In the genomic region with DNA sequence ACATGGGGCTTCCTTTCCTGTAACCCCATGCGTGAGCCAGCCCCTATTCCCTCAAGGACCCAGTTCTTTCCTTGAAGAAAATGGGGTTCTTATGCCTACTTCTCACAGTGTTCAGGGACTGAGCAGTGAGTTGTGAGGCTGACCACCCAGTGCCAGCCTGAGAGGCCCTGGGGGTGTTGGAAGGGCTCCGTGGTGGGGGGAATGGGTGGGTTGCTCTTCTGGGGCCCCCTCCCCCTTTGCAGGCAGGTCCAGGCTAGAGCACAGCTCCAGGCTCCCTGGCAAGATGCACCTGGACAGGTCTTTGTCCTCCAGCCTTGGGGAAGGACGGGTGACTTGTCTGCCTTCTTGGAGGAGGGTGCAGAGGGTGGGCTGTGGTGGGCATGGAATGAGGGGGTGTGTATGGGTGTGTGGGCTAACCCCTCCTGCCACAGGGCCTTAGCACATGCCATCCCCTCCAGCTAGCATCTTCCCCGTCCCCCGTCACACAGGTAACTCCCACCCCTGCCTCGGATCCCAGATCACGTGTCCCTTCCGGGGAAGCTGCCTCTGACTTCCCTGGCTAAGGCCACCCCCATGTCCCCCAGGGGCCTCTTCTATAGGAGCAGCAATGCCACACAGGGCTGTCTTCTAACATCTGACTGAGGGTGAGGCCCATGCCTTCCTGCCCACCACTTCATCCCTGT, we compare ENCODE assay signal across 16 cellular contexts.
DNase-seq lines count a peak whose midpoint lies in the region; ATAC-seq and TF ChIP-seq lines count a peak whose summit lies in the region.
"Had no signal": no experiment of that assay in that cellular context is flagged by ENCODE, and none has a peak within 500 bp of the region (broad histone marks: within the 10 kb centered on the region; RNA-seq: fewer than 3 reads in every experiment).

No MANE protein-coding gene starts in this region.

- H3K4me1 Mint-ChIP-seq in activated naive CD4-positive, alpha-beta T cell treated with anti-CD3 and anti-CD28 coated beads for 36 hours (ENCODE audit: low read depth): no peaks in the 10 kb centered on the region
- peaks cover 2% of the 10 kb centered on the region for H3K4me1 Mint-ChIP-seq in activated T-helper 2 cell treated with anti-CD3 and anti-CD28 coated beads, Interferon-gamma antibody, Interleukin-2, Interleukin-4, amounts not matched to agents 10 μg/mL and 5 μg/mL and 100 μg/mL, durations not matched to agents 14 hours and 24 hours and 36 hours (ENCODE audit: low read depth)
- H3K4me1 Mint-ChIP-seq: mesothelial cell of epicardium had no signal

- H3K4me3 Mint-ChIP-seq in activated naive CD4-positive, alpha-beta T cell treated with anti-CD3 and anti-CD28 coated beads for 36 hours: no peak overlapping the region
- H3K4me3 Mint-ChIP-seq in activated T-helper 2 cell treated with anti-CD3 and anti-CD28 coated beads, Interferon-gamma antibody, Interleukin-2, Interleukin-4, amounts not matched to agents 10 μg/mL and 5 μg/mL and 100 μg/mL, durations not matched to agents 14 hours and 24 hours and 36 hours (ENCODE audit: low read depth): no peak overlapping the region
- H3K4me3 Mint-ChIP-seq: mesothelial cell of epicardium, WTC11 had no signal

- DNase-seq in activated naive CD4-positive, alpha-beta T cell treated with anti-CD3 and anti-CD28 coated beads for 36 hours: peak; percentile 2
- no peak for DNase-seq in activated naive CD4-positive, alpha-beta T cell (lab: John Stamatoyannopoulos, UW)
- DNase-seq in activated T-helper 2 cell treated with anti-CD3 and anti-CD28 coated beads, Interferon-gamma antibody, Interleukin-2, Interleukin-4, amounts not matched to agents 10 μg/mL and 5 μg/mL and 100 μg/mL, durations not matched to agents 14 hours and 24 hours and 36 hours (ENCODE audit: low spot score): peak; percentile 4
- DNase-seq in lung (ENCODE audit: low spot score) (peak; percentile 21), suprapubic skin (ENCODE audit: low spot score in 2 of 2) (peak; percentile 34 to 49), GF-D8 (lab: John Stamatoyannopoulos, UW) (no peak), A172 (ENCODE audit: low spot score) (no peak)
- DNase-seq: effector CD8-positive, alpha-beta T cell; esophagus squamous epithelium; NCI-H1417; NCI-H510A treated with DMSO at 0.1 percent for 48 hours had no signal

- ATAC-seq in lung (ENCODE audit: insufficient read depth, low FRiP score) (no peak), GM19452 (IDR thresholded peaks at IDR 0.05; ENCODE audit: unreplicated experiment) (no peak)
- ATAC-seq: gastroesophageal sphincter, WTC11 had no signal

- no peaks in the 10 kb centered on the region for H3K27me3 Mint-ChIP-seq in activated naive CD4-positive, alpha-beta T cell treated with anti-CD3 and anti-CD28 coated beads for 36 hours (ENCODE audit: low read depth)
- peaks cover 2% of the 10 kb centered on the region for H3K27me3 Mint-ChIP-seq in activated T-helper 2 cell treated with anti-CD3 and anti-CD28 coated beads, Interferon-gamma antibody, Interleukin-2, Interleukin-4, amounts not matched to agents 10 μg/mL and 5 μg/mL and 100 μg/mL, durations not matched to agents 14 hours and 24 hours and 36 hours (ENCODE audit: low read depth)

- H3K9me3 Mint-ChIP-seq in activated naive CD4-positive, alpha-beta T cell treated with anti-CD3 and anti-CD28 coated beads for 36 hours: peaks cover 3% of the 10 kb centered on the region
- no peaks in the 10 kb centered on the region for H3K9me3 Mint-ChIP-seq in activated T-helper 2 cell treated with anti-CD3 and anti-CD28 coated beads, Interferon-gamma antibody, Interleukin-2, Interleukin-4, amounts not matched to agents 10 μg/mL and 5 μg/mL and 100 μg/mL, durations not matched to agents 14 hours and 24 hours and 36 hours

- no peak for TF ChIP-seq POLR2A in suprapubic skin (IDR thresholded peaks at IDR 0.05)

- peaks cover 6 to 10% of the 10 kb centered on the region in 2 donors for H3K9me3 ChIP-seq in lung (ENCODE audit: control insufficient read depth in 2 of 2, insufficient read depth in 1 of 2, low read length in 1 of 2)
- peaks cover 6% of the 10 kb centered on the region for H3K9me3 ChIP-seq in suprapubic skin

- 92 to 96% methylated on average over 8 of the region's 8 CpGs for WGBS in lung, 2 donors
- WGBS in suprapubic skin: 100% methylated on average over 5 of the region's 8 CpGs

- no peak overlapping the region for H3K27ac Mint-ChIP-seq in activated naive CD4-positive, alpha-beta T cell treated with anti-CD3 and anti-CD28 coated beads for 36 hours
- no peak overlapping the region for H3K27ac Mint-ChIP-seq in activated T-helper 2 cell treated with anti-CD3 and anti-CD28 coated beads, Interferon-gamma antibody, Interleukin-2, Interleukin-4, amounts not matched to agents 10 μg/mL and 5 μg/mL and 100 μg/mL, durations not matched to agents 14 hours and 24 hours and 36 hours
- H3K27ac Mint-ChIP-seq: mesothelial cell of epicardium, WTC11 had no signal

- H3K36me3 ChIP-seq in lung (ENCODE audit: control insufficient read depth in 2 of 2, insufficient read depth in 2 of 2, low read length in 2 of 2) (no peaks in the 10 kb centered on the region), suprapubic skin (no peaks in the 10 kb centered on the region)
- H3K36me3 ChIP-seq: esophagus squamous epithelium, gastroesophageal sphincter had no signal

- H3K4me3 ChIP-seq in lung (no peak overlapping the region), suprapubic skin (no peak overlapping the region)
- H3K4me3 ChIP-seq: esophagus squamous epithelium, gastroesophageal sphincter, SK-N-MC had no signal

- no peak overlapping the region for H3K27ac ChIP-seq in lung (ENCODE audit: low read depth in 1 of 2, low read length in 1 of 2)
- no peak overlapping the region for H3K27ac ChIP-seq in suprapubic skin
- H3K27ac ChIP-seq: esophagus squamous epithelium, gastroesophageal sphincter, SK-N-MC had no signal

- H3K27me3 ChIP-seq in lung (ENCODE audit: control insufficient read depth, insufficient read depth): no peaks in the 10 kb centered on the region
- no peaks in the 10 kb centered on the region for H3K27me3 ChIP-seq in suprapubic skin

- no peak for TF ChIP-seq EP300 in suprapubic skin (IDR thresholded peaks at IDR 0.05)

- H3K36me3 Mint-ChIP-seq in activated naive CD4-positive, alpha-beta T cell treated with anti-CD3 and anti-CD28 coated beads for 36 hours (ENCODE audit: low read depth): no peaks in the 10 kb centered on the region
- H3K36me3 Mint-ChIP-seq in activated T-helper 2 cell treated with anti-CD3 and anti-CD28 coated beads, Interferon-gamma antibody, Interleukin-2, Interleukin-4, amounts not matched to agents 10 μg/mL and 5 μg/mL and 100 μg/mL, durations not matched to agents 14 hours and 24 hours and 36 hours (ENCODE audit: low read depth): no peaks in the 10 kb centered on the region
- H3K36me3 Mint-ChIP-seq: mesothelial cell of epicardium had no signal

- CTCF ChIA-PET in activated naive CD4-positive, alpha-beta T cell treated with anti-CD3 and anti-CD28 coated beads for 36 hours (lab: Charles Lee): no interaction called here

- intact Hi-C loops in activated naive CD4-positive, alpha-beta T cell treated with anti-CD3 and anti-CD28 coated beads for 36 hours (cut with micrococcal nuclease): no loop called here
- intact Hi-C loops in activated T-helper 2 cell treated with anti-CD3 and anti-CD28 coated beads, Interferon-gamma antibody, Interleukin-2, Interleukin-4, amounts not matched to agents 10 μg/mL and 5 μg/mL and 100 μg/mL, durations not matched to agents 14 hours and 24 hours and 36 hours (cut with micrococcal nuclease): no loop called here

- TF ChIP-seq CTCF in lung (IDR thresholded peaks at IDR 0.05; ENCODE audit: control extremely low read depth, extremely low read depth) (no peak), suprapubic skin (IDR thresholded peaks at IDR 0.05) (no peak)

- H3K4me1 ChIP-seq in lung (ENCODE audit: control insufficient read depth in 2 of 2, insufficient read depth in 2 of 2, low read length in 2 of 2) (peaks cover 0 to 10% of the 10 kb centered on the region in 2 donors), suprapubic skin (no peaks in the 10 kb centered on the region)
- H3K4me1 ChIP-seq: gastroesophageal sphincter had no signal

Comparison
In these comparisons a context has a peak if more than half of its experiments do, and no peak if none do; other contexts are left out.
1. DNase-seq: peak in activated naive CD4-positive, alpha-beta T cell treated with anti-CD3 and anti-CD28 coated beads for 36 hours (single experiment), activated T-helper 2 cell treated with anti-CD3 and anti-CD28 coated beads, Interferon-gamma antibody, Interleukin-2, Interleukin-4, amounts not matched to agents 10 μg/mL and 5 μg/mL and 100 μg/mL, durations not matched to agents 14 hours and 24 hours and 36 hours (single experiment), lung (single experiment) and suprapubic skin (2 of 2); none in activated naive CD4-positive, alpha-beta T cell (0 of 4), GF-D8 (single experiment) and A172 (single experiment).